ENCODE assay signal across 9 cellular contexts in the genomic region with DNA sequence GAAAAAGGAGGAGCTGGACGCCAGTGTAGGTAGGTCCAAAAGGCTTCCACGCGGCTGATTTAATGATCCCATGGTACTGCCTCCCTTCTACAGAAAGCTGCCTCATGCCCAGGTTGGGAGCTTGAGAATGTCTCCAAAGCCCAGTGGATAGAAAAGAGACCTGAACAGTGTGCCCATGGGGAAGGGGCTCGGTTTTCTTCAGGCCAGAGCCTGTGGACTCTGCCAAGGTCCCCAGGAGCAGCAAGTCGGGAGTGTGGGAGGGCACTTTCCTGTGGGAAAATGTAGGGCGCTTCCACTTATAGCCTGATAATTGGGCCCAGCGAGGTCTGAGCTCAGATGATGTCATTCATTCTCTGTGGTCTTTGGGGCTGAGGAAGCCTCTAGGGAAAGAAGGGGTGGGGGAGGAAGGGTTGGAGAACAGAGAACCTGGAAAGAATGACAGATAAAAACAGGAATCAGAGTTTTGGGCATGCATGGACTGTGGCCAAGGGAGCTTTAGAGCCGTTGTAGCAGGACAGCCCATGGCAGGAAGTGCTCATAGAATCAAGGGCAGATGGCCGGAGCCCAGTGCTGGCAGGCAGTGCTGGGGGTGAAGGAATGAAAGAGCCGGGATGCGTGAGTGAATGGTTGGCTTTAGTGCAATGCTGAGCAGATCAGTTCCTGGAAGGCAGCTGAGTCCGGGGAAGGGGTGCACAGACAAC. TPM values are rescaled to one million over a fixed set of nuclear protein-coding genes. Genes with fewer than 3 reads are reported as not detected.
DNase-seq lines count a peak whose midpoint lies in the region; ATAC-seq lines count a peak whose summit lies in the region.
"Had no signal": no experiment of that assay in that cellular context is flagged by ENCODE, and none has a peak within 500 bp of the region (broad histone marks: within the 10 kb centered on the region; RNA-seq: fewer than 3 reads in every experiment).

No MANE protein-coding gene starts in this region.

- intact Hi-C loops in Right ventricle myocardium inferior (cut with DNase I): no loop called here

- no peaks in the 10 kb centered on the region for H3K9me3 Mint-ChIP-seq in stimulated activated memory B cell treated with anti-CD40 and anti-IgM and Interleukin-4, amounts not matched to agents 10 μg/mL and 1 μg/mL and 100 μg/mL, for 72 hours
- H3K9me3 Mint-ChIP-seq in effector memory CD8-positive, alpha-beta T cell: no peaks in the 10 kb centered on the region
- H3K9me3 Mint-ChIP-seq: neural crest cell had no signal

- H3K4me1 Mint-ChIP-seq in stimulated activated memory B cell treated with anti-CD40 and anti-IgM and Interleukin-4, amounts not matched to agents 10 μg/mL and 1 μg/mL and 100 μg/mL, for 72 hours: no peaks in the 10 kb centered on the region
- H3K4me1 Mint-ChIP-seq in effector memory CD8-positive, alpha-beta T cell (ENCODE audit: low read depth in 2 of 2): peaks cover 0 to 2% of the 10 kb centered on the region in 2 donors

- peak; percentile 82 for ATAC-seq in Right ventricle myocardium inferior
- ATAC-seq in stimulated activated memory B cell treated with anti-CD40 and anti-IgM and Interleukin-4, amounts not matched to agents 10 μg/mL and 1 μg/mL and 100 μg/mL, for 72 hours: no peak
- no peak for ATAC-seq in effector memory CD8-positive, alpha-beta T cell (replicated peaks)

- peaks cover 35% of the 10 kb centered on the region for H3K27me3 Mint-ChIP-seq in stimulated activated memory B cell treated with anti-CD40 and anti-IgM and Interleukin-4, amounts not matched to agents 10 μg/mL and 1 μg/mL and 100 μg/mL, for 72 hours
- H3K27me3 Mint-ChIP-seq in effector memory CD8-positive, alpha-beta T cell: peaks cover 58 to 88% of the 10 kb centered on the region in 2 donors

- H3K4me3 Mint-ChIP-seq in stimulated activated memory B cell treated with anti-CD40 and anti-IgM and Interleukin-4, amounts not matched to agents 10 μg/mL and 1 μg/mL and 100 μg/mL, for 72 hours: no peak overlapping the region
- H3K4me3 Mint-ChIP-seq in effector memory CD8-positive, alpha-beta T cell: no peak overlapping the region
- H3K4me3 Mint-ChIP-seq: neural crest cell had no signal

- no peak overlapping the region for H3K27ac Mint-ChIP-seq in stimulated activated memory B cell treated with anti-CD40 and anti-IgM and Interleukin-4, amounts not matched to agents 10 μg/mL and 1 μg/mL and 100 μg/mL, for 72 hours
- no peak overlapping the region for H3K27ac Mint-ChIP-seq in effector memory CD8-positive, alpha-beta T cell

- H3K36me3 Mint-ChIP-seq in stimulated activated memory B cell treated with anti-CD40 and anti-IgM and Interleukin-4, amounts not matched to agents 10 μg/mL and 1 μg/mL and 100 μg/mL, for 72 hours: no peaks in the 10 kb centered on the region
- peaks cover 3% of the 10 kb centered on the region for H3K36me3 Mint-ChIP-seq in effector memory CD8-positive, alpha-beta T cell (ENCODE audit: insufficient read depth)

- DNase-seq in GM04503 (ENCODE audit: low read depth) (peak; percentile 15), amniotic stem cell (lab: John Stamatoyannopoulos, UW) (peak; percentile 15), Right ventricle myocardium inferior (ENCODE audit: missing footprints) (no peak), putamen (ENCODE audit: low spot score) (peak; percentile 37), NCI-H1694 (lab: John Stamatoyannopoulos, UW) (no peak)
- DNase-seq in activated CD4-positive, alpha-beta T cell treated with anti-CD3 and anti-CD28 coated beads, Interleukin-2, amount 50 U/mL, for 4 hours: no peak
- DNase-seq in effector memory CD8-positive, alpha-beta T cell: no peak

RNA-seq across cellular contexts. Expression of gene SH3PXD2B, which starts 42.5 kb away (rescaled TPM):
- 5.4 TPM for total RNA-seq in Right ventricle myocardium inferior

Comparison
In these comparisons a context has a peak if more than half of its experiments do, and no peak if none do; other contexts are left out.
1. DNase-seq: peak in GM04503 (single experiment), amniotic stem cell (single experiment) and putamen (single experiment); none in Right ventricle myocardium inferior (single experiment), activated CD4-positive, alpha-beta T cell treated with anti-CD3 and anti-CD28 coated beads, Interleukin-2, amount 50 U/mL, for 4 hours (0 of 2), effector memory CD8-positive, alpha-beta T cell (0 of 3) and NCI-H1694 (single experiment).